In genomic region chr7:1034769-1035168, GRCh38 we compare ENCODE assay signal across 6 cellular contexts. TPM values are rescaled to one million over a fixed set of nuclear protein-coding genes. Genes with fewer than 3 reads are reported as not detected.
"Had no signal": no experiment of that assay in that cellular context is flagged by ENCODE, and none has a peak within 500 bp of the region (broad histone marks: within the 10 kb centered on the region; RNA-seq: fewer than 3 reads in every experiment).

No MANE protein-coding gene starts in this region.

RNA-seq across cellular contexts. Expression of gene CYP2W1, which starts 51.8 kb away (rescaled TPM):
- total RNA-seq: M059J, PC-3, Right ventricle myocardium inferior, RPMI7951, SJCRH30, SK-MEL-5 had no signal

RNA-seq across cellular contexts. Expression of gene GPER1, which starts 53.1 kb away (rescaled TPM):
- total RNA-seq: SJCRH30 had no signal
